Comparison of ENCODE assay signal across 1 cellular context in genomic region chr13:21619633-21620220, GRCh38.
TF ChIP-seq lines count a peak whose summit lies in the region.

No MANE protein-coding gene starts in this region.

TF ChIP-seq in IMR-90, 13 proteins besides CTCF, POLR2A, EP300 and RAD21 (continued from another document):
- TF ChIP-seq FOS (IDR thresholded peaks at IDR 0.05; ENCODE audit: low read depth, low read length) (no peak), NFE2L2 (IDR thresholded peaks at IDR 0.05; ENCODE audit: low read depth, low read length) (no peak), CHD1 (IDR thresholded peaks at IDR 0.05; ENCODE audit: low read depth, low read length) (no peak), CEBPB (IDR thresholded peaks at IDR 0.05; ENCODE audit: low read depth, low read length) (no peak), RFX5 (IDR thresholded peaks at IDR 0.05; ENCODE audit: low read depth, low read length) (no peak), MXI1 (IDR thresholded peaks at IDR 0.05; ENCODE audit: borderline replicate concordance, low read depth, low read length) (no peak), MAFK (IDR thresholded peaks at IDR 0.05; ENCODE audit: low read depth, low read length) (no peak), MAZ (IDR thresholded peaks at IDR 0.05; ENCODE audit: borderline replicate concordance, low read depth, low read length) (no peak), USF2 (IDR thresholded peaks at IDR 0.05; ENCODE audit: low read depth, low read length) (no peak), RCOR1 (IDR thresholded peaks at IDR 0.05; ENCODE audit: insufficient replicate concordance, low read length) (no peak), BHLHE40 (IDR thresholded peaks at IDR 0.05; ENCODE audit: low read depth, low read length) (no peak)
TF ChIP-seq in IMR-90: peak in this region for 0.
